In genomic region chr15:89814112-89814742, GRCh38 we compare ENCODE assay signal across 8 cellular contexts. TPM values are rescaled to one million over a fixed set of nuclear protein-coding genes. Genes with fewer than 3 reads are reported as not detected.
A peak's percentile ranks its signal among the peaks of the same experiment; 100 is the strongest.
DNase-seq lines count a peak whose midpoint lies in the region; ATAC-seq, FAIRE-seq and TF ChIP-seq lines count a peak whose summit lies in the region.

No MANE protein-coding gene starts in this region.

- peaks cover 6% of the 10 kb centered on the region for H3K9me3 ChIP-seq in aorta (ENCODE audit: control insufficient read depth, low read length)

- no peak for FAIRE-seq in H54 (lab: Jason Lieb, UNC)

- TF ChIP-seq POLR2A in H54 (IDR thresholded peaks at IDR 0.05; ENCODE audit: low read depth, low read length) = no peak

- no peaks in the 10 kb centered on the region for H3K4me1 ChIP-seq in aorta (ENCODE audit: control insufficient read depth in 1 of 2, insufficient read depth in 2 of 2, low read length in 2 of 2)

- H3K36me3 ChIP-seq in aorta (ENCODE audit: control insufficient read depth in 1 of 2, insufficient read depth in 2 of 2, low read length in 1 of 2) = no peaks in the 10 kb centered on the region

- intact Hi-C loops in aorta (cut with DNase I) = no loop called here

- H3K9me3 Mint-ChIP-seq in activated naive CD8-positive, alpha-beta T cell (ENCODE audit: low read depth) = no peaks in the 10 kb centered on the region
- H3K9me3 Mint-ChIP-seq in activated naive CD8-positive, alpha-beta T cell treated with anti-CD3 and anti-CD28 coated beads for 36 hours = peaks cover 8% of the 10 kb centered on the region
- H3K9me3 Mint-ChIP-seq in central memory CD8-positive, alpha-beta T cell = no peaks in the 10 kb centered on the region
- H3K9me3 Mint-ChIP-seq in memory B cell = no peaks in the 10 kb centered on the region

- peak overlapping the region; percentile 5 to 8 for H3K4me3 ChIP-seq in aorta (ENCODE audit: low read length in 2 of 2)

- H3K27ac Mint-ChIP-seq in activated naive CD8-positive, alpha-beta T cell = no peak overlapping the region
- H3K27ac Mint-ChIP-seq in activated naive CD8-positive, alpha-beta T cell treated with anti-CD3 and anti-CD28 coated beads for 36 hours = no peak overlapping the region
- H3K27ac Mint-ChIP-seq in central memory CD8-positive, alpha-beta T cell (ENCODE audit: low read depth) = no peak overlapping the region
- H3K27ac Mint-ChIP-seq in memory B cell = no peak overlapping the region

- H3K4me3 Mint-ChIP-seq in activated naive CD8-positive, alpha-beta T cell = peak overlapping the region; percentile 65
- H3K4me3 Mint-ChIP-seq in activated naive CD8-positive, alpha-beta T cell treated with anti-CD3 and anti-CD28 coated beads for 36 hours = no peak overlapping the region
- H3K4me3 Mint-ChIP-seq in central memory CD8-positive, alpha-beta T cell = peak overlapping the region; percentile 38
- H3K4me3 Mint-ChIP-seq in memory B cell = peak overlapping the region; percentile 60

- WGBS in aorta, 2 donors = 17 to 20% methylated on average over 39 to 56 of the region's 56 CpGs

- H3K27me3 Mint-ChIP-seq in activated naive CD8-positive, alpha-beta T cell = peaks cover 24% of the 10 kb centered on the region
- H3K27me3 Mint-ChIP-seq in activated naive CD8-positive, alpha-beta T cell treated with anti-CD3 and anti-CD28 coated beads for 36 hours = peaks cover 53% of the 10 kb centered on the region
- H3K27me3 Mint-ChIP-seq in central memory CD8-positive, alpha-beta T cell = peaks cover 66% of the 10 kb centered on the region
- H3K27me3 Mint-ChIP-seq in memory B cell = peaks cover 22% of the 10 kb centered on the region

- no peaks in the 10 kb centered on the region for H3K36me3 Mint-ChIP-seq in activated naive CD8-positive, alpha-beta T cell
- H3K36me3 Mint-ChIP-seq in activated naive CD8-positive, alpha-beta T cell treated with anti-CD3 and anti-CD28 coated beads for 36 hours = peaks cover 3% of the 10 kb centered on the region
- no peaks in the 10 kb centered on the region for H3K36me3 Mint-ChIP-seq in central memory CD8-positive, alpha-beta T cell (ENCODE audit: insufficient read depth)
- H3K36me3 Mint-ChIP-seq in memory B cell = peaks cover 5% of the 10 kb centered on the region

- H3K4me1 Mint-ChIP-seq in activated naive CD8-positive, alpha-beta T cell (ENCODE audit: low read depth) = peaks cover 7% of the 10 kb centered on the region
- H3K4me1 Mint-ChIP-seq in activated naive CD8-positive, alpha-beta T cell treated with anti-CD3 and anti-CD28 coated beads for 36 hours = peaks cover 2% of the 10 kb centered on the region
- H3K4me1 Mint-ChIP-seq in central memory CD8-positive, alpha-beta T cell = no peaks in the 10 kb centered on the region
- H3K4me1 Mint-ChIP-seq in memory B cell = peaks cover 2% of the 10 kb centered on the region

- H3K27me3 ChIP-seq in aorta (ENCODE audit: control insufficient read depth in 1 of 2, insufficient read depth in 2 of 2, low read length in 1 of 2) = no peaks in the 10 kb centered on the region

- no peak for ATAC-seq in central memory CD8-positive, alpha-beta T cell (replicated peaks; ENCODE audit: extremely low read depth, poor library complexity, severe bottlenecking)
- ATAC-seq in memory B cell (ENCODE audit: low read depth) = peak; percentile 83
- peak; percentile 58 for ATAC-seq in aorta (ENCODE audit: low FRiP score)
- no peak for ATAC-seq in GM18858 (IDR thresholded peaks at IDR 0.05; ENCODE audit: unreplicated experiment)

- no peak overlapping the region for H3K27ac ChIP-seq in aorta (ENCODE audit: low read depth in 1 of 2, low read length in 2 of 2)

- no peak for DNase-seq in activated naive CD8-positive, alpha-beta T cell treated with anti-CD3 and anti-CD28 coated beads for 36 hours
- DNase-seq in central memory CD8-positive, alpha-beta T cell (ENCODE audit: low spot score in 2 of 2) = no peak
- DNase-seq in memory B cell (ENCODE audit: low spot score in 2 of 2) (peak in 1 of 2 donors; percentile 30), aorta (peak in 1 of 2 donors; percentile 53), H54 (ENCODE audit: insufficient read length, low spot score) (no peak), NCI-H1092 (lab: John Stamatoyannopoulos, UW) (no peak)

RNA-seq across cellular contexts. Expression of gene ANPEP, which starts 0.4 kb away (rescaled TPM):
- total RNA-seq in activated naive CD8-positive, alpha-beta T cell treated with anti-CD3 and anti-CD28 coated beads for 36 hours = under 1 TPM in 1 of 2 experiments, not detected in 1; 0.27 TPM
- total RNA-seq in aorta = 10 to 100 TPM; 21.4 to 30.7 TPM
- 100 to 1,000 TPM in 1 of 2 donors, 1 to 10 TPM in 1; 4.2 to 225 TPM for polyA plus RNA-seq in aorta

RNA-seq across cellular contexts. Expression of gene MESP2, which starts 38.1 kb away (rescaled TPM):
- not detected for total RNA-seq in activated naive CD8-positive, alpha-beta T cell treated with anti-CD3 and anti-CD28 coated beads for 36 hours
- not detected for total RNA-seq in aorta
- polyA plus RNA-seq in aorta = 1 to 10 TPM in 1 of 2 donors, not detected in 1; 3.0 TPM

Comparison
In these comparisons a context has a peak if more than half of its experiments do, and no peak if none do; other contexts are left out.
1. ATAC-seq: peak in memory B cell (single experiment) and aorta (single experiment); none in central memory CD8-positive, alpha-beta T cell (single experiment) and GM18858 (single experiment).
2. RNA of gene ANPEP, which starts 0.4 kb away (total RNA-seq): 21.4 to 30.7 TPM in aorta; 0.27 TPM in activated naive CD8-positive, alpha-beta T cell treated with anti-CD3 and anti-CD28 coated beads for 36 hours; every median in the first group is over 10 times any median in the second.